In the genomic region with DNA sequence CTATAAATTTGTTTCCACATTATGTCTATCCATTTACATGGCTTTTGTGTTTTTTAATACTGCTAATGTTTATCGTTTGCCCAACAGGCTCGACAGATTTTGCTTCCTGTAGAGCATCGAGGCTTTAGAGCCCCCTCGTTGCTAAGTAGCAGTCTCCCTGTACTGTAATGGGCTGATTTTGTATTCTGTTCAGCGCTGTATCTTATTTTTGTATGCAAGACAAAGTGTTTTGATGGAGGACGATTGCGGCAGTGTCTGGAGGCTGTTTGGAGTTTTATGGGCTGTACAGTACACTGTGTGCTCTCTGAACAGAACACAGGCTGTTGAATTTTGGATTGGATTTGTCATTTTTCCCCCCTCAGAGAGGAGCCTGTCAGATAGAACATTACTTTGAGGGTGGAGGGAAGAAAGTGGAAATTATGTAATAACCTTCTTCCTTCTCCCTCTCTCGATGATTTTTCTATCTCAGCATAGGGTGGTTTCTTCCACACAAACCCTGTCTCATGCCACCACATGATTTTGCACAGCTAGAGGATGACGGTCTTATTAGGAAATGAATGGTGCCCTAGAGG, we compare ENCODE assay signal across 8 cellular contexts.
A peak's percentile ranks its signal among the peaks of the same experiment; 100 is the strongest.
DNase-seq lines count a peak whose midpoint lies in the region; ATAC-seq, FAIRE-seq and TF ChIP-seq lines count a peak whose summit lies in the region.

No MANE protein-coding gene starts in this region.

- no peak for TF ChIP-seq POLR2A in H54 (IDR thresholded peaks at IDR 0.05; ENCODE audit: low read depth, low read length)

- no peaks in the 10 kb centered on the region for H3K9me3 ChIP-seq in RWPE2 (ENCODE audit: severe bottlenecking)

- H3K36me3 ChIP-seq in RWPE2 (ENCODE audit: low read depth), result peaks cover 4% of the 10 kb centered on the region; the same call in 1 of the 2 replicates

- DNase-seq in Ammon's horn (ENCODE audit: low spot score) (peak; percentile 85), RWPE2 (ENCODE audit: low spot score) (no peak), fibroblast of villous mesenchyme (ENCODE audit: low read depth) (peak; percentile 95), osteocyte (ENCODE audit: extremely low spot score, unreplicated experiment) (no peak), HTR-8/SVneo (ENCODE audit: insufficient read length, low spot score) (no peak), H54 (ENCODE audit: insufficient read length, low spot score) (no peak), OCI-M2 (lab: John Stamatoyannopoulos, UW; ENCODE audit: unreplicated experiment) (no peak), iPS-NIHi11 (ENCODE audit: low spot score) (no peak)

- peak overlapping the region; percentile 66 for H3K4me3 Mint-ChIP-seq in osteocyte (ENCODE audit: unreplicated experiment)

- TF ChIP-seq CTCF in RWPE2 (IDR thresholded peaks at IDR 0.05; ENCODE audit: poor library complexity, severe bottlenecking) (no peak), fibroblast of villous mesenchyme (IDR thresholded peaks at IDR 0.05; ENCODE audit: insufficient read depth, low read depth, low read length) (no peak), osteocyte (IDR thresholded peaks at IDR 0.05) (no peak)

- H3K27me3 ChIP-seq in RWPE2 (ENCODE audit: insufficient read depth, poor library complexity, severe bottlenecking), result no peaks in the 10 kb centered on the region

- no peaks in the 10 kb centered on the region for H3K36me3 Mint-ChIP-seq in osteocyte (ENCODE audit: unreplicated experiment)

- H3K27me3 Mint-ChIP-seq in osteocyte (ENCODE audit: unreplicated experiment), result no peaks in the 10 kb centered on the region

- FAIRE-seq in HTR-8/SVneo (lab: Jason Lieb, UNC) (no peak), H54 (lab: Jason Lieb, UNC) (no peak)

- H3K27ac ChIP-seq in RWPE2 (ENCODE audit: poor library complexity, severe bottlenecking), result peak overlapping the region; percentile 99

- H3K4me1 Mint-ChIP-seq in osteocyte (ENCODE audit: unreplicated experiment), result peaks cover 99% of the 10 kb centered on the region

- peak overlapping the region; percentile 99 for H3K27ac Mint-ChIP-seq in osteocyte (ENCODE audit: unreplicated experiment)

- ATAC-seq in RWPE2 (ENCODE audit: low read depth), result no peak

- no peak overlapping the region for H3K4me3 ChIP-seq in RWPE2 (ENCODE audit: severe bottlenecking)
- peak overlapping the region; percentile 19 for H3K4me3 ChIP-seq in fibroblast of villous mesenchyme (ENCODE audit: low read depth, low read length)

- peaks cover 86% of the 10 kb centered on the region for H3K4me1 ChIP-seq in RWPE2 (ENCODE audit: insufficient read depth, poor library complexity, severe bottlenecking)

- H3K9me3 Mint-ChIP-seq in osteocyte (ENCODE audit: unreplicated experiment), result no peaks in the 10 kb centered on the region

Comparison
In these comparisons a context has a peak if more than half of its experiments do, and no peak if none do; other contexts are left out.
1. DNase-seq: peak in Ammon's horn (single experiment) and fibroblast of villous mesenchyme (single experiment); none in RWPE2 (single experiment), osteocyte (single experiment), HTR-8/SVneo (single experiment), H54 (single experiment), OCI-M2 (single experiment) and iPS-NIHi11 (single experiment).